Comparison of ENCODE assay signal across 1 cellular context in the genomic region with DNA sequence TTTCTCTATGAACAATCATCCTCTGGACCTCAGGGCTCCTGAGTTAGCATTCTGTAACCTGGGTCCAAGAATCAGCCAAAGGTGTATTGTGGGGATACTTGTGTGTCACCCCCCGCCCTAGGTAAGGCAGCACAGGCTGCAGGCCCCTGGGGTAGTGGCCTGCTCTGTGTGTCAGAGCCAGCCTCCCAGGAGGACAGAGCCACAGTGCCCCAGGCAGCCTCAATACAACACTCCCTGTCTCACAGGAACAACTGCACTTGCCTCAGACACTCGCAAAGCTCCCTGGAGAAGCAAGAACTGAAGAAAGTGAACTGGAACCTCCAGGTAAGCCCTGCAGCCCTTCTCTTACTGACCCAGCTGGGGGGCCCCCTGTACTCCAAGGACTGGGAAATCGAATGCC.
TF ChIP-seq lines count a peak whose summit lies in the region.

No MANE protein-coding gene starts in this region.

TF ChIP-seq in HepG2, 621 proteins besides CTCF, POLR2A, EP300 and RAD21 (continued from another document):
- no peak for TF ChIP-seq SAP130 (CRISPR knock-in tag; IDR thresholded peaks at IDR 0.05; ENCODE audit: low read depth)
- TF ChIP-seq KAT8 (CRISPR knock-in tag; IDR thresholded peaks at IDR 0.05): no peak
- TF ChIP-seq, protein P1, sequence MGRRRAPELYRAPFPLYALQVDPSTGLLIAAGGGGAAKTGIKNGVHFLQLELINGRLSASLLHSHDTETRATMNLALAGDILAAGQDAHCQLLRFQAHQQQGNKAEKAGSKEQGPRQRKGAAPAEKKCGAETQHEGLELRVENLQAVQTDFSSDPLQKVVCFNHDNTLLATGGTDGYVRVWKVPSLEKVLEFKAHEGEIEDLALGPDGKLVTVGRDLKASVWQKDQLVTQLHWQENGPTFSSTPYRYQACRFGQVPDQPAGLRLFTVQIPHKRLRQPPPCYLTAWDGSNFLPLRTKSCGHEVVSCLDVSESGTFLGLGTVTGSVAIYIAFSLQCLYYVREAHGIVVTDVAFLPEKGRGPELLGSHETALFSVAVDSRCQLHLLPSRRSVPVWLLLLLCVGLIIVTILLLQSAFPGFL (CRISPR knock-in tag; IDR thresholded peaks at IDR 0.05): no peak
- no peak for TF ChIP-seq ZNF773 (CRISPR knock-in tag; IDR thresholded peaks at IDR 0.05; ENCODE audit: borderline replicate concordance)
- no peak for TF ChIP-seq FOXA3 (CRISPR knock-in tag; IDR thresholded peaks at IDR 0.05)
- no peak for TF ChIP-seq ZBTB38 (CRISPR knock-in tag; IDR thresholded peaks at IDR 0.05)
- TF ChIP-seq KDM2A (CRISPR knock-in tag; IDR thresholded peaks at IDR 0.05; ENCODE audit: borderline replicate concordance, low read depth): no peak
